ENCODE assay signal across 9 cellular contexts in the genomic region with DNA sequence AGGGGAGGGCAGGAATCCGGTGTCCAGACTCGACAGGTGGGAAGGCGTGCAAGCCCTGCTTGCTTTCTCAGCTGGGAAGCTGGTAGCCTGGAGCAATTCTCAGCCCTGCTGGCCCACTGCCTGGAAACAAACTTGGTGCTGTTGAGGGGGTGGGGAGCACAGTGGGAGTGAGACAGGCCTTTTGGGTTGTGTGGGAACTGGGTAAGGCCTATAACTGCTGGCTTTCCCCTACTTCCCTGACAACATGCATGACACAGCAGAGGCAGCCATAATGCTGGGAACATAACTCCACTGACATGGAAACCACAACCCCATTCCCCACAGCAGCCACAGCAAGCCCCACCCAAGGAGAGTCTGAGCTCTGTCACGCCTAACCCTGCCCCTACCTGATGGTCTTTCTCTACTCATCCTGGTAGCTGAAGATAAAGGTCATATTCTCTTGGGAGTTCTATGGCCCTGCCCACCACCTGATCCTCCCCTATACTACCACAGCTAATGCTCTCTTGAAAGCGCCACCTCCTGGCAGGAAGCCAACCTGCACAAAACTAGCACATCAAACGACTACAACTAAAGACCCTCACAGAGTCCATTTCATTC.
A peak's percentile ranks its signal among the peaks of the same experiment; 100 is the strongest.
DNase-seq lines count a peak whose midpoint lies in the region; ATAC-seq, FAIRE-seq and TF ChIP-seq lines count a peak whose summit lies in the region.
"Had no signal": no experiment of that assay in that cellular context is flagged by ENCODE, and none has a peak within 500 bp of the region (broad histone marks: within the 10 kb centered on the region; RNA-seq: fewer than 3 reads in every experiment).

No MANE protein-coding gene starts in this region.

- no peaks in the 10 kb centered on the region for H3K9me2 ChIP-seq in GM23248 (ENCODE audit: insufficient read depth)

- peaks cover 9% of the 10 kb centered on the region; the same call in 1 of the 2 replicates for H3K36me3 ChIP-seq in GM23248 (ENCODE audit: low read depth)
- H3K36me3 ChIP-seq in astrocyte (ENCODE audit: insufficient read depth, low read length) = peaks cover 9% of the 10 kb centered on the region

- H3K4me2 ChIP-seq in GM23248 (ENCODE audit: unreplicated experiment) = no peak overlapping the region
- H3K4me2 ChIP-seq in astrocyte (ENCODE audit: low read length) = no peak overlapping the region

- WGBS in GM23248 (ENCODE audit: low coverage in 1 of 2, low lambda C conversion rate in 2 of 2, missing lambda C conversion rate in 2 of 2), 2 experiments = 85 to 92% methylated on average over 6 of the region's 6 CpGs

- H3K4me1 Mint-ChIP-seq in astrocyte (ENCODE audit: low read depth, unreplicated experiment) = peaks cover 41% of the 10 kb centered on the region

- H3K27me3 Mint-ChIP-seq in astrocyte (ENCODE audit: low read depth, unreplicated experiment) = no peaks in the 10 kb centered on the region
- H3K27me3 Mint-ChIP-seq: central memory CD8-positive, alpha-beta T cell had no signal

- peaks cover 25% of the 10 kb centered on the region for H3K4me1 ChIP-seq in GM23248 (ENCODE audit: insufficient read depth)
- peaks cover 19% of the 10 kb centered on the region for H3K4me1 ChIP-seq in astrocyte (ENCODE audit: insufficient read depth, low read length)

- H3K4me3 ChIP-seq in GM12864 (ENCODE audit: low read depth, low read length) (no peak overlapping the region), GM23248 (no peak overlapping the region), astrocyte (ENCODE audit: insufficient read depth, low read depth, low read length) (no peak overlapping the region)

- TF ChIP-seq CTCF in GM12864 (IDR thresholded peaks at IDR 0.05; ENCODE audit: low read depth, low read length, missing control alignments) (peak; percentile 57), astrocyte (IDR thresholded peaks at IDR 0.05; ENCODE audit: insufficient read depth, low read depth, low read length) (no peak)

- no peak overlapping the region for H3K4me3 Mint-ChIP-seq in astrocyte (ENCODE audit: unreplicated experiment)
- H3K4me3 Mint-ChIP-seq: central memory CD8-positive, alpha-beta T cell had no signal

- H3K79me2 ChIP-seq in GM23248 (ENCODE audit: insufficient read depth) (peaks cover 57% of the 10 kb centered on the region), astrocyte (ENCODE audit: insufficient read depth, low read length) (peaks cover 33% of the 10 kb centered on the region)

- no peaks in the 10 kb centered on the region for H3K9me3 Mint-ChIP-seq in astrocyte (ENCODE audit: unreplicated experiment)
- H3K9me3 Mint-ChIP-seq: central memory CD8-positive, alpha-beta T cell had no signal

- peaks cover 39% of the 10 kb centered on the region for H3K36me3 Mint-ChIP-seq in astrocyte (ENCODE audit: low read depth, unreplicated experiment)

- H3K9me3 ChIP-seq in GM23248 (ENCODE audit: low read depth) (no peaks in the 10 kb centered on the region), astrocyte (ENCODE audit: insufficient read depth, low read depth, low read length) (no peaks in the 10 kb centered on the region)

- H4K20me1 ChIP-seq in GM23248 (ENCODE audit: insufficient read depth) = no peaks in the 10 kb centered on the region
- H4K20me1 ChIP-seq in astrocyte (ENCODE audit: insufficient read depth, low read length) = peaks cover 14% of the 10 kb centered on the region

- in situ Hi-C loops in GM23248 (cut with MboI) = no loop called here

- H3K27ac ChIP-seq in GM23248 (no peak overlapping the region), astrocyte (ENCODE audit: low read depth, low read length) (peak overlapping the region; percentile 13)

- H3K27ac Mint-ChIP-seq in astrocyte (ENCODE audit: unreplicated experiment) = peak overlapping the region; percentile 70

- H3F3A ChIP-seq in GM23248 (ENCODE audit: insufficient read depth) = peaks cover 23% of the 10 kb centered on the region

- ATAC-seq in HG03108 (IDR thresholded peaks at IDR 0.05; ENCODE audit: unreplicated experiment) = no peak

- peak; percentile 15 for DNase-seq in GM12864 (ENCODE audit: low read depth)
- peak; percentile 10 for DNase-seq in GM23248
- peak; percentile 44 for DNase-seq in NCI-H2081 treated with DMSO at 0.1 percent for 48 hours (lab: John Stamatoyannopoulos, UW)
- peak; percentile 77 for DNase-seq in astrocyte (ENCODE audit: low read depth)
- peak; percentile 15 for DNase-seq in stimulated activated CD4-positive, alpha-beta T cell treated with anti-CD3 and anti-CD28 coated beads, Interleukin-12 subunit alpha, Interleukin-12 subunit beta, amount 100 ng/mL, for 4 hours
- DNase-seq in HTR-8/SVneo (ENCODE audit: insufficient read length, low spot score) = no peak
- no peak for DNase-seq in 8988T

- H3K9ac ChIP-seq in GM23248 (no peak overlapping the region), astrocyte (ENCODE audit: low read length) (no peak overlapping the region)

- no peak for FAIRE-seq in astrocyte (lab: Jason Lieb, UNC)
- no peak for FAIRE-seq in HTR-8/SVneo (lab: Jason Lieb, UNC)

- H2AFZ ChIP-seq in GM23248 (no peak overlapping the region), astrocyte (ENCODE audit: low read depth, low read length) (no peak overlapping the region)

- H3K27me3 ChIP-seq in GM23248 (replicated peaks; ENCODE audit: insufficient read depth) (no peaks in the 10 kb centered on the region), astrocyte (ENCODE audit: insufficient read depth, low read length) (no peaks in the 10 kb centered on the region)

Comparison
In these comparisons a context has a peak if more than half of its experiments do, and no peak if none do; other contexts are left out.
1. DNase-seq: peak in GM12864 (single experiment), GM23248 (single experiment), NCI-H2081 treated with DMSO at 0.1 percent for 48 hours (single experiment), astrocyte (single experiment) and stimulated activated CD4-positive, alpha-beta T cell treated with anti-CD3 and anti-CD28 coated beads, Interleukin-12 subunit alpha, Interleukin-12 subunit beta, amount 100 ng/mL, for 4 hours (single experiment); none in HTR-8/SVneo (single experiment) and 8988T (single experiment).